In genomic region chr1:44170281-44170823, GRCh38 we compare ENCODE assay signal across 26 cellular contexts. TPM values are rescaled to one million over a fixed set of nuclear protein-coding genes. Genes with fewer than 3 reads are reported as not detected.
DNase-seq lines count a peak whose midpoint lies in the region; FAIRE-seq and TF ChIP-seq lines count a peak whose summit lies in the region.
"Had no signal": no experiment of that assay in that cellular context is flagged by ENCODE, and none has a peak within 500 bp of the region (broad histone marks: within the 10 kb centered on the region; RNA-seq: fewer than 3 reads in every experiment).

No MANE protein-coding gene starts in this region.

- H3K4me1 ChIP-seq in astrocyte (ENCODE audit: insufficient read depth, low read length), result no peaks in the 10 kb centered on the region
- H3K4me1 ChIP-seq: heart right ventricle, SJSA1, upper lobe of right lung had no signal

- no peak for FAIRE-seq in astrocyte (lab: Jason Lieb, UNC)
- FAIRE-seq: GM12878, HTR-8/SVneo, keratinocyte had no signal

- no peak overlapping the region for H3K27ac ChIP-seq in astrocyte (ENCODE audit: low read depth, low read length)
- H3K27ac ChIP-seq: heart right ventricle, SJSA1, upper lobe of right lung had no signal

- no peak for TF ChIP-seq CTCF in astrocyte (IDR thresholded peaks at IDR 0.05; ENCODE audit: insufficient read depth, low read depth, low read length)
- peak; percentile 25 for TF ChIP-seq CTCF in fibroblast of villous mesenchyme (IDR thresholded peaks at IDR 0.05; ENCODE audit: insufficient read depth, low read depth, low read length)
- TF ChIP-seq CTCF in endothelial cell (IDR thresholded peaks at IDR 0.05; ENCODE audit: unreplicated experiment), result no peak

- H3K27me3 ChIP-seq in astrocyte (ENCODE audit: insufficient read depth, low read length), result no peaks in the 10 kb centered on the region
- H3K27me3 ChIP-seq: SJSA1, upper lobe of right lung had no signal

- H3K79me2 ChIP-seq in astrocyte (ENCODE audit: insufficient read depth, low read length), result no peaks in the 10 kb centered on the region

- H3K27me3 Mint-ChIP-seq in astrocyte (ENCODE audit: low read depth, unreplicated experiment), result no peaks in the 10 kb centered on the region
- peaks cover 8% of the 10 kb centered on the region for H3K27me3 Mint-ChIP-seq in endothelial cell (ENCODE audit: unreplicated experiment)

- H3K4me1 Mint-ChIP-seq in astrocyte (ENCODE audit: low read depth, unreplicated experiment) (no peaks in the 10 kb centered on the region), endothelial cell (ENCODE audit: unreplicated experiment) (no peaks in the 10 kb centered on the region)
- H3K4me1 Mint-ChIP-seq: activated naive CD4-positive, alpha-beta T cell treated with anti-CD3 and anti-CD28 coated beads, Interleukin-2, amount 50 U/mL, for 24 hours; memory B cell; nephron had no signal

- H3K4me2 ChIP-seq in astrocyte (ENCODE audit: low read length), result no peak overlapping the region

- H3K27ac Mint-ChIP-seq in astrocyte (ENCODE audit: unreplicated experiment) (no peak overlapping the region), endothelial cell (ENCODE audit: unreplicated experiment) (no peak overlapping the region)
- H3K27ac Mint-ChIP-seq: activated naive CD4-positive, alpha-beta T cell treated with anti-CD3 and anti-CD28 coated beads, Interleukin-2, amount 50 U/mL, for 24 hours; CD8-positive, alpha-beta T cell; memory B cell; nephron had no signal

- peaks cover 15% of the 10 kb centered on the region for H3K9me3 Mint-ChIP-seq in astrocyte (ENCODE audit: unreplicated experiment)
- H3K9me3 Mint-ChIP-seq in endothelial cell (ENCODE audit: unreplicated experiment), result peaks cover 13% of the 10 kb centered on the region

- DNase-seq in AG08395 (ENCODE audit: low spot score) (peak; percentile 30), HCEC 1CT (peak; percentile 70), astrocyte (ENCODE audit: low read depth) (peak; percentile 47), fibroblast of villous mesenchyme (ENCODE audit: low read depth) (peak; percentile 37), endothelial cell (ENCODE audit: low spot score) (no peak), GDM1 (lab: John Stamatoyannopoulos, UW) (no peak), NCI-H446 treated with DMSO at 0.1 percent for 48 hours (lab: John Stamatoyannopoulos, UW) (no peak), AML-193 (lab: John Stamatoyannopoulos, UW) (no peak)
- DNase-seq: activated CD4-positive, alpha-beta T cell treated with anti-CD3 and anti-CD28 coated beads for 4 hours; CD8-positive, alpha-beta T cell; GOT3; heart right ventricle; NCI-H187 treated with DMSO at 0.1 percent for 48 hours; stimulated activated CD4-positive, alpha-beta T cell treated with anti-CD3 and anti-CD28 coated beads, Interleukin-15, amount 100 ng/mL, for 24 hours; stimulated activated naive CD8-positive, alpha-beta T cell treated with anti-CD3 and anti-CD28 coated beads, Interleukin-15, Interleukin-2, amounts not matched to agents 100 U/mL and 50 U/mL, for 24 hours; upper lobe of right lung had no signal

- H3K36me3 Mint-ChIP-seq in astrocyte (ENCODE audit: low read depth, unreplicated experiment) (no peaks in the 10 kb centered on the region), endothelial cell (ENCODE audit: low read depth, unreplicated experiment) (peaks cover 5% of the 10 kb centered on the region)
- H3K36me3 Mint-ChIP-seq: CD8-positive, alpha-beta T cell had no signal

- H3K4me3 Mint-ChIP-seq in astrocyte (ENCODE audit: unreplicated experiment) (no peak overlapping the region), endothelial cell (ENCODE audit: unreplicated experiment) (no peak overlapping the region)
- H3K4me3 Mint-ChIP-seq: activated naive CD4-positive, alpha-beta T cell treated with anti-CD3 and anti-CD28 coated beads, Interleukin-2, amount 50 U/mL, for 24 hours; CD8-positive, alpha-beta T cell; central memory CD8-positive, alpha-beta T cell; memory B cell; nephron had no signal

- H4K20me1 ChIP-seq in astrocyte (ENCODE audit: insufficient read depth, low read length), result no peaks in the 10 kb centered on the region

- H2AFZ ChIP-seq in astrocyte (ENCODE audit: low read depth, low read length), result no peak overlapping the region

- peaks cover 2% of the 10 kb centered on the region for H3K9me3 ChIP-seq in astrocyte (ENCODE audit: insufficient read depth, low read depth, low read length)
- H3K9me3 ChIP-seq: upper lobe of right lung had no signal

- no peak overlapping the region for H3K9ac ChIP-seq in astrocyte (ENCODE audit: low read length)

- no peaks in the 10 kb centered on the region for H3K36me3 ChIP-seq in astrocyte (ENCODE audit: insufficient read depth, low read length)
- H3K36me3 ChIP-seq: heart right ventricle, SJSA1, upper lobe of right lung had no signal

- H3K4me3 ChIP-seq in astrocyte (ENCODE audit: insufficient read depth, low read depth, low read length) (no peak overlapping the region), fibroblast of villous mesenchyme (ENCODE audit: low read depth, low read length) (no peak overlapping the region)
- H3K4me3 ChIP-seq: GM12878, heart right ventricle, SJSA1, upper lobe of right lung had no signal

RNA-seq across cellular contexts. Expression of gene KLF18, which starts 28.9 kb away (rescaled TPM):
- total RNA-seq in astrocyte, result not detected in 2 replicates
- not detected in 2 replicates for total RNA-seq in fibroblast of villous mesenchyme
- total RNA-seq in endothelial cell (ENCODE audit: unreplicated experiment), result not detected
- total RNA-seq: CD8-positive, alpha-beta T cell; Daoy; GM12878; heart right ventricle; NCI-H460; SJSA1; upper lobe of right lung had no signal

RNA-seq across cellular contexts. Expression of gene DMAP1, which starts 42.9 kb away (rescaled TPM):
- total RNA-seq in astrocyte, result 33.2 and 33.8 TPM in 2 replicates
- total RNA-seq in fibroblast of villous mesenchyme, result 14.7 and 19.0 TPM in 2 replicates
- 87.9 TPM for total RNA-seq in endothelial cell (ENCODE audit: unreplicated experiment)

RNA-seq across cellular contexts. Expression of gene KLF17, which starts 51.7 kb away (rescaled TPM):
- total RNA-seq in astrocyte (0.09 TPM in 1 of 2 replicates, not detected in the other), fibroblast of villous mesenchyme (under 0.01 TPM in 2 replicates), endothelial cell (ENCODE audit: unreplicated experiment) (0.23 TPM)
- total RNA-seq: CD8-positive, alpha-beta T cell; Daoy; GM12878; NCI-H460; SJSA1 had no signal

Comparison
In these comparisons a context has a peak if more than half of its experiments do, and no peak if none do; other contexts are left out.
1. DNase-seq: peak in AG08395 (single experiment), HCEC 1CT (single experiment), astrocyte (single experiment) and fibroblast of villous mesenchyme (single experiment); none in endothelial cell (single experiment), GDM1 (single experiment), NCI-H446 treated with DMSO at 0.1 percent for 48 hours (single experiment) and AML-193 (0 of 2).